8 cellular contexts compared by ENCODE assay signal in the genomic region with DNA sequence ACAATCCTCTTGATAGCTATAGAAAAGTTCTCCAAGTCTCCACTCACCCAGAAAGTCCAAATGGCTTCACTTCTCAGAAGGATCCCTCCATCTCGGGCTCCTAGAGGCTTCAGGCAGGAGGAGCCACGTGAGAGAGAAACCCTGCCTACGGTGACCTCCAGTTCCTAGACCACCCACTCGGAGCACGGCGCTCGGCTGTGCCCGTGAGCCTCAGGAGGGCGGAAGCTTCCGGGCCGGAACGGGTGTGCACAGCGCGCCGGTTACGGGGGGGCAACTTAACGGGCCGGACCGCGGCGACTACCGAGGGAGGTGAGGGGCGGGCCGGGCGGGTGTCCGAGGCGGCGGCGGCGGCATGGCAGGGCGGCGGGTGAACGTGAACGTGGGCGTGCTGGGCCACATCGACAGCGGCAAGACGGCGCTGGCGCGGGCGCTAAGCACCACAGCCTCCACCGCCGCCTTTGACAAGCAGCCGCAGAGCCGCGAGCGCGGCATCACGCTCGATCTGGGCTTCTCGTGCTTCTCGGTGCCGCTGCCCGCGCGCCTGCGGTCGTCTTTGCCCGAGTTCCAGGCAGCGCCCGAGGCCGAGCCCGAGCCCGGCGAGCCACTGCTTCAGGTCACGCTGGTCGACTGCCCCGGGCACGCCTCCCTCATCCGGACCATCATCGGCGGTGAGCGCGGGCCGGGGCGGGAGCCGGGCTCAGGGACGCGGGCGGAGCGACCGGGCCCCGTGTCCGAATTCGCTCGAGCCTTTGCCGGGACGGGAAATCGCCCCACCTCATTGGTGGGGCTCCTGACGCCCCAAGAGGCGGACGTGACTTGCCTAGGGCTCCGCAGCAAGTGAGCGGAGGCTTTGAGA. TPM values are rescaled to one million over a fixed set of nuclear protein-coding genes. Genes with fewer than 3 reads are reported as not detected.
DNase-seq lines count a peak whose midpoint lies in the region; ATAC-seq and TF ChIP-seq lines count a peak whose summit lies in the region.

A gene with protein sequence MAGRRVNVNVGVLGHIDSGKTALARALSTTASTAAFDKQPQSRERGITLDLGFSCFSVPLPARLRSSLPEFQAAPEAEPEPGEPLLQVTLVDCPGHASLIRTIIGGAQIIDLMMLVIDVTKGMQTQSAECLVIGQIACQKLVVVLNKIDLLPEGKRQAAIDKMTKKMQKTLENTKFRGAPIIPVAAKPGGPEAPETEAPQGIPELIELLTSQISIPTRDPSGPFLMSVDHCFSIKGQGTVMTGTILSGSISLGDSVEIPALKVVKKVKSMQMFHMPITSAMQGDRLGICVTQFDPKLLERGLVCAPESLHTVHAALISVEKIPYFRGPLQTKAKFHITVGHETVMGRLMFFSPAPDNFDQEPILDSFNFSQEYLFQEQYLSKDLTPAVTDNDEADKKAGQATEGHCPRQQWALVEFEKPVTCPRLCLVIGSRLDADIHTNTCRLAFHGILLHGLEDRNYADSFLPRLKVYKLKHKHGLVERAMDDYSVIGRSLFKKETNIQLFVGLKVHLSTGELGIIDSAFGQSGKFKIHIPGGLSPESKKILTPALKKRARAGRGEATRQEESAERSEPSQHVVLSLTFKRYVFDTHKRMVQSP (plus strand): TSS at position 326 of the 856 bp plus-strand sequence. CDS start 27 bp downstream, at position 353.

- ATAC-seq in GM18907 (IDR thresholded peaks at IDR 0.05; ENCODE audit: unreplicated experiment), result peak; percentile 88
- peak; percentile 86 for ATAC-seq in HG03135 (IDR thresholded peaks at IDR 0.05; ENCODE audit: unreplicated experiment)
- peak; percentile 95 for ATAC-seq in activated B cell treated with CpG ODN at 0.5 μM for 24 hours (ENCODE audit: low read depth)

- no peak for TF ChIP-seq CTCF in activated B cell treated with CpG ODN at 0.5 μM for 24 hours (IDR thresholded peaks at IDR 0.05)
- no peak for TF ChIP-seq CTCF in cardiac fibroblast (IDR thresholded peaks at IDR 0.05; ENCODE audit: low read depth, low read length)

- H3K4me1 Mint-ChIP-seq in activated B cell treated with CpG ODN at 0.5 μM for 24 hours, result peaks cover 17% of the 10 kb centered on the region

- DNase-seq in AG08396 (ENCODE audit: low spot score) (peak; percentile 86), NCI-H2227 (lab: John Stamatoyannopoulos, UW; ENCODE audit: unreplicated experiment) (peak; percentile 89), activated B cell treated with CpG ODN at 0.5 μM for 24 hours (peak; percentile 89), cardiac fibroblast (ENCODE audit: low read depth in 2 of 2) (peak; percentile 79 to 86), iris pigment epithelial cell (ENCODE audit: low read depth) (peak; percentile 89)
- DNase-seq in stimulated activated CD4-positive, alpha-beta T cell treated with anti-CD3 and anti-CD28 coated beads, Interleukin-12 subunit alpha, Interleukin-12 subunit beta, amount 100 ng/mL, for 4 hours, result peak; percentile 85

- intact Hi-C loops in activated B cell treated with CpG ODN at 0.5 μM for 24 hours (cut with micrococcal nuclease), result loop anchor here (1.0 to 10.0 kb wide), 6 partner anchors 30 to 1676 kb away; partner anchors contain the start of genes ABTB1, MCM2, RUVBL1 and SEC61A1

- CTCF ChIA-PET in activated B cell treated with CpG ODN at 0.5 μM for 24 hours (lab: Charles Lee), result interaction anchor here (1.2 kb wide), 1 partner anchor 30 kb away, joined by 5 read pairs; the partner anchor contains the start of gene RUVBL1

- H3K27me3 Mint-ChIP-seq in activated B cell treated with CpG ODN at 0.5 μM for 24 hours, result no peaks in the 10 kb centered on the region

- POLR2A ChIA-PET in activated B cell treated with CpG ODN at 0.5 μM for 24 hours (lab: Charles Lee), result interaction anchor here (0.6 to 2.7 kb wide), 11 partner anchors 30 to 605 kb away, joined by 3 to 69 read pairs (median 5); partner anchors contain the start of genes RUVBL1 and SEC61A1

- peaks cover 3% of the 10 kb centered on the region for H3K9me3 Mint-ChIP-seq in activated B cell treated with CpG ODN at 0.5 μM for 24 hours

- H3K4me3 Mint-ChIP-seq in activated B cell treated with CpG ODN at 0.5 μM for 24 hours, result peak within 1 kb of the TSS; percentile 96

- H3K4me3 ChIP-seq in cardiac fibroblast (replicated peaks in 1 of 2; ENCODE audit: low read depth in 2 of 2, low read length in 2 of 2), result peak within 1 kb of the TSS; percentile 58 to 83

- H3K36me3 Mint-ChIP-seq in activated B cell treated with CpG ODN at 0.5 μM for 24 hours (ENCODE audit: low read depth), result peaks cover 28% of the 10 kb centered on the region

- peak within 1 kb of the TSS; percentile 95 for H3K27ac Mint-ChIP-seq in activated B cell treated with CpG ODN at 0.5 μM for 24 hours

RNA-seq across cellular contexts. Expression of the gene that starts here (rescaled TPM):
- total RNA-seq in activated B cell treated with CpG ODN at 0.5 μM for 24 hours, result 20.0 and 21.3 TPM in 2 replicates

Comparison
In these comparisons a context has a peak if more than half of its experiments do, and no peak if none do; other contexts are left out.
1. Peak in every context shown above with its lines: DNase-seq, ATAC-seq and H3K4me3 ChIP-seq.